In genomic region chr1:93615201-93616150, GRCh38 we compare ENCODE assay signal across 1 cellular context.
A peak's percentile ranks its signal among the peaks of the same experiment; 100 is the strongest.
TF ChIP-seq lines count a peak whose summit lies in the region.

No MANE protein-coding gene starts in this region.

TF ChIP-seq in HepG2, 621 proteins besides CTCF, POLR2A, EP300 and RAD21 (continued from another document and continues in another):
- TF ChIP-seq AKNA (CRISPR knock-in tag; IDR thresholded peaks at IDR 0.05; ENCODE audit: borderline replicate concordance) (no peak), ZC3H4 (CRISPR knock-in tag; IDR thresholded peaks at IDR 0.05; ENCODE audit: borderline replicate concordance) (no peak), RXRA (CRISPR knock-in tag; IDR thresholded peaks at IDR 0.05) (peak; percentile 75), KDM2A (CRISPR knock-in tag; IDR thresholded peaks at IDR 0.05; ENCODE audit: borderline replicate concordance, low read depth) (peak; percentile 73), NCOR1 (IDR thresholded peaks at IDR 0.05; ENCODE audit: borderline replicate concordance, low read length) (peak; percentile 71), ZBTB20 (CRISPR knock-in tag; IDR thresholded peaks at IDR 0.05; ENCODE audit: borderline replicate concordance, low read depth) (peak; percentile 36; the same call in 1 of the 2 replicates), ERF (CRISPR knock-in tag; IDR thresholded peaks at IDR 0.05) (no peak), HOMEZ (CRISPR knock-in tag; IDR thresholded peaks at IDR 0.05; ENCODE audit: low read depth) (peak; percentile 41; the same call in 1 of the 2 replicates), ZUFSP (CRISPR knock-in tag; IDR thresholded peaks at IDR 0.05; ENCODE audit: borderline replicate concordance) (no peak), MAF1 (CRISPR knock-in tag; IDR thresholded peaks at IDR 0.05; ENCODE audit: borderline replicate concordance) (no peak), REXO4 (CRISPR knock-in tag; IDR thresholded peaks at IDR 0.05; ENCODE audit: borderline replicate concordance) (no peak), JDP2 (CRISPR knock-in tag; IDR thresholded peaks at IDR 0.05; ENCODE audit: borderline replicate concordance) (no peak), IRF9 (CRISPR knock-in tag; IDR thresholded peaks at IDR 0.05; ENCODE audit: borderline replicate concordance) (no peak; the same call in 1 of the 2 replicates), GRHL1 (CRISPR knock-in tag; conservative IDR thresholded peaks at IDR 0.05) (no peak), THAP7 (CRISPR knock-in tag; IDR thresholded peaks at IDR 0.05) (0 out of 2 replicates have a peak, but pooled peaks have one; percentile 76), NFKBIZ (CRISPR knock-in tag; IDR thresholded peaks at IDR 0.05) (no peak), POGZ (CRISPR knock-in tag; IDR thresholded peaks at IDR 0.05) (peak; percentile 51), HMG20B (CRISPR knock-in tag; conservative IDR thresholded peaks at IDR 0.05) (no peak), NCOA2 (CRISPR knock-in tag; IDR thresholded peaks at IDR 0.05) (peak; percentile 61; the same call in 1 of the 2 replicates), ZNF282 (IDR thresholded peaks at IDR 0.05; ENCODE audit: partially characterized antibody) (no peak), SYNCRIP (IDR thresholded peaks at IDR 0.05; ENCODE audit: insufficient read depth, low read depth, low read length) (no peak), JUNB (CRISPR knock-in tag; IDR thresholded peaks at IDR 0.05; ENCODE audit: borderline replicate concordance) (0 out of 2 replicates have a peak, but pooled peaks have one; percentile 73), ZNF75D (CRISPR knock-in tag; IDR thresholded peaks at IDR 0.05; ENCODE audit: borderline replicate concordance) (no peak), HIC2 (CRISPR knock-in tag; IDR thresholded peaks at IDR 0.05; ENCODE audit: low read depth) (peak; percentile 87), ZKSCAN1 (IDR thresholded peaks at IDR 0.05; ENCODE audit: low read length) (no peak), JUN (CRISPR knock-in tag; IDR thresholded peaks at IDR 0.05) (no peak), ZNF788 (CRISPR knock-in tag; IDR thresholded peaks at IDR 0.05; ENCODE audit: borderline replicate concordance) (peak; percentile 48; the same call in 1 of the 2 replicates), ZNF180 (CRISPR knock-in tag; IDR thresholded peaks at IDR 0.05; ENCODE audit: borderline replicate concordance, low read depth) (no peak), ZNF580 (CRISPR knock-in tag; IDR thresholded peaks at IDR 0.05; ENCODE audit: borderline replicate concordance, low read depth) (peak; percentile 89), TOE1 (CRISPR knock-in tag; IDR thresholded peaks at IDR 0.05) (no peak), ZFP82 (CRISPR knock-in tag; IDR thresholded peaks at IDR 0.05; ENCODE audit: borderline replicate concordance) (no peak), RFX1 (IDR thresholded peaks at IDR 0.05) (no peak), ZNF563 (CRISPR knock-in tag; IDR thresholded peaks at IDR 0.05) (no peak), ZNF776 (CRISPR knock-in tag; IDR thresholded peaks at IDR 0.05) (no peak), ATRX (CRISPR knock-in tag; IDR thresholded peaks at IDR 0.05; ENCODE audit: borderline replicate concordance) (no peak), TERF1 (CRISPR knock-in tag; IDR thresholded peaks at IDR 0.05) (no peak), PITX1 (CRISPR knock-in tag; IDR thresholded peaks at IDR 0.05) (peak; percentile 36; the same call in 1 of the 2 replicates), ZNF674 (CRISPR knock-in tag; IDR thresholded peaks at IDR 0.05; ENCODE audit: low read depth) (no peak), ZNF12 (CRISPR knock-in tag; IDR thresholded peaks at IDR 0.05) (0 out of 2 replicates have a peak, but pooled peaks have one; percentile 34), IRF1 (CRISPR knock-in tag; IDR thresholded peaks at IDR 0.05; ENCODE audit: low read depth) (no peak), ZSCAN31 (CRISPR knock-in tag; IDR thresholded peaks at IDR 0.05; ENCODE audit: low read depth) (no peak; the same call in 1 of the 2 replicates), MBNL3 (CRISPR knock-in tag; conservative IDR thresholded peaks at IDR 0.05) (no peak), CBX1 (IDR thresholded peaks at IDR 0.05; ENCODE audit: low read depth) (peak; percentile 14), DNMT3B (CRISPR knock-in tag; conservative IDR thresholded peaks at IDR 0.05) (no peak), ZNF501 (CRISPR knock-in tag; IDR thresholded peaks at IDR 0.05) (peak; percentile 81), KDM5B (CRISPR knock-in tag; IDR thresholded peaks at IDR 0.05; ENCODE audit: borderline replicate concordance) (peak; percentile 76; the same call in 1 of the 2 replicates), KDM3A (CRISPR knock-in tag; IDR thresholded peaks at IDR 0.05; ENCODE audit: low read depth) (peak; percentile 73; the same call in 1 of the 2 replicates), ARNT2 (CRISPR knock-in tag; IDR thresholded peaks at IDR 0.05; ENCODE audit: low read depth) (peak; percentile 37; the same call in 1 of the 2 replicates), CREBL2 (CRISPR knock-in tag; IDR thresholded peaks at IDR 0.05; ENCODE audit: borderline replicate concordance) (no peak), ZFX (CRISPR knock-in tag; IDR thresholded peaks at IDR 0.05; ENCODE audit: low read depth) (peak; percentile 88), MATR3 (CRISPR knock-in tag; IDR thresholded peaks at IDR 0.05) (no peak)
